28 cellular contexts compared by ENCODE assay signal in genomic region chr3:8644748-8645390, GRCh38. TPM values are rescaled to one million over a fixed set of nuclear protein-coding genes. Genes with fewer than 3 reads are reported as not detected.
"Had no signal": no experiment of that assay in that cellular context is flagged by ENCODE, and none has a peak within 500 bp of the region (broad histone marks: within the 10 kb centered on the region; RNA-seq: fewer than 3 reads in every experiment).

A gene with protein sequence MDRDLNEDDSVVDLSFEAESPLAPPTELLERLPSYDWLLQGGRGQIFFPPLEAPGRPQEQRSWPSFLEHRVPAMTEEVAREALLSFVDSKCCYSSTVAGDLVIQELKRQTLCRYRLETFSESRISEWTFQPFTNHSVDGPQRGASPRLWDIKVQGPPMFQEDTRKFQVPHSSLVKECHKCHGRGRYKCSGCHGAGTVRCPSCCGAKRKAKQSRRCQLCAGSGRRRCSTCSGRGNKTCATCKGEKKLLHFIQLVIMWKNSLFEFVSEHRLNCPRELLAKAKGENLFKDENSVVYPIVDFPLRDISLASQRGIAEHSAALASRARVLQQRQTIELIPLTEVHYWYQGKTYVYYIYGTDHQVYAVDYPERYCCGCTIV (minus strand): TSS chr3:8644798. CDS start chr3:8644758, 40 bp downstream.

- H3K9me3 ChIP-seq: adrenal gland, MG63, SJCRH30, SK-N-SH had no signal

- H3K27me3 ChIP-seq: adrenal gland, MG63, SJCRH30 had no signal

- H3K4me2 ChIP-seq: SK-N-SH had no signal

- ATAC-seq: activated CD8-positive, alpha-beta T cell treated with anti-CD3 and anti-CD28 coated beads, Interleukin-2, amount 10 ng/mL, durations not matched to agents 7 days and 5 days; Panc1; WTC11 had no signal

- H3K36me3 ChIP-seq: adrenal gland, MG63, SJCRH30 had no signal

- H3K4me1 ChIP-seq: adrenal gland, SJCRH30 had no signal

- H3K27ac ChIP-seq: adrenal gland, RWPE1, SJCRH30 had no signal

- DNase-seq: activated CD4-positive, alpha-beta T cell treated with anti-CD3 and anti-CD28 coated beads for 48 hours; activated CD4-positive, alpha-beta T cell treated with anti-CD3 and anti-CD28 coated beads, Interleukin-2, amount 50 U/mL, for 4 hours; activated CD4-positive, CD25-positive, alpha-beta regulatory T cell treated with anti-CD3 and anti-CD28 coated beads, Interleukin-2, amount 50 U/mL, for 72 hours; activated CD8-positive, alpha-beta memory T cell treated with anti-CD3 and anti-CD28 coated beads, Interleukin-2, amount 50 U/mL, for 48 hours; activated CD8-positive, alpha-beta T cell treated with anti-CD3 and anti-CD28 coated beads, Interleukin-2, amount 10 ng/mL, durations not matched to agents 7 days and 5 days; activated naive CD4-positive, alpha-beta T cell treated with anti-CD3 and anti-CD28 coated beads, Interleukin-2, amount 50 U/mL, for 16 hours; activated naive CD8-positive, alpha-beta T cell treated with anti-CD3 and anti-CD28 coated beads, Interleukin-2, amount 10 ng/mL, durations not matched to agents 7 days and 5 days; activated T-cell treated with anti-CD3 and anti-CD28 coated beads, Interleukin-2, amount 50 U/mL, for 1 hour; adrenal gland; anterior cingulate cortex; MG63; MV-4-11; NCI-H1092 treated with DMSO at 0.1 percent for 48 hours; NCI-H1417 treated with DMSO at 0.1 percent for 48 hours; NCI-H1694; NCI-H2029; NCI-H2107; NCI-H2171 treated with DMSO at 0.1 percent for 48 hours; NCI-H226; NCI-H526 treated with DMSO at 0.1 percent for 48 hours; NCI-H82; Right ventricle myocardium superior; SJCRH30; SK-N-SH; SW 1271 had no signal

- H3K9me2 ChIP-seq: SK-N-SH had no signal

- H3K4me3 ChIP-seq: adrenal gland, MG63, SJCRH30 had no signal

- H3K9ac ChIP-seq: SK-N-SH had no signal

RNA-seq across cellular contexts. Expression of the gene that starts here (rescaled TPM):
- total RNA-seq: activated naive CD8-positive, alpha-beta T cell treated with anti-CD3 and anti-CD28 coated beads, Interleukin-2, amount 10 ng/mL, durations not matched to agents 7 days and 5 days had no signal
